Comparison of ENCODE assay signal across 14 cellular contexts in genomic region chr6:33785766-33786165, GRCh38. TPM values are rescaled to one million over a fixed set of nuclear protein-coding genes. Genes with fewer than 3 reads are reported as not detected.
DNase-seq lines count a peak whose midpoint lies in the region; ATAC-seq and TF ChIP-seq lines count a peak whose summit lies in the region.
"Had no signal": no experiment of that assay in that cellular context is flagged by ENCODE, and none has a peak within 500 bp of the region (broad histone marks: within the 10 kb centered on the region; RNA-seq: fewer than 3 reads in every experiment).

No MANE protein-coding gene starts in this region.

- peaks cover 39 to 69% (median 50%) of the 10 kb centered on the region in 6 donors for H3K4me1 ChIP-seq in spleen

- peak overlapping the region; percentile 59 for H3K4me3 Mint-ChIP-seq in activated T-cell treated with anti-CD3 and anti-CD28 coated beads, Interleukin-2, amount 50 U/mL, for 4 hours

- TF ChIP-seq POLR2A in spleen (IDR thresholded peaks at IDR 0.05): no peak

- no peaks in the 10 kb centered on the region for H3K27me3 Mint-ChIP-seq in activated T-cell treated with anti-CD3 and anti-CD28 coated beads, Interleukin-2, amount 50 U/mL, for 4 hours (ENCODE audit: low read depth)

- H3K36me3 Mint-ChIP-seq in activated T-cell treated with anti-CD3 and anti-CD28 coated beads, Interleukin-2, amount 50 U/mL, for 4 hours (ENCODE audit: insufficient read depth): peaks cover 37% of the 10 kb centered on the region

- peaks cover 3 to 64% (median 40%) of the 10 kb centered on the region in 6 donors for H3K36me3 ChIP-seq in spleen

- DNase-seq in activated T-cell treated with anti-CD3 and anti-CD28 coated beads, Interleukin-2, amount 50 U/mL, for 4 hours: no peak
- DNase-seq in activated T-cell treated with anti-CD3 and anti-CD28 coated beads, Interleukin-2, amount 50 U/mL, for 1 hour: no peak
- DNase-seq in RPMI7951 (ENCODE audit: low read depth) (peak; percentile 94), fibroblast of mammary gland (ENCODE audit: low read depth) (peak; percentile 91), spleen (no peak), cerebellar nuclear complex (lab: John Stamatoyannopoulos, UW) (no peak), iPS-NIHi11 (ENCODE audit: low spot score) (no peak)
- DNase-seq: BE2C; NCI-H2107; stimulated activated CD4-positive, alpha-beta T cell treated with anti-CD3 and anti-CD28 coated beads, Interleukin-4, amount 100 ng/mL, for 1 hour had no signal

- peaks cover 57% of the 10 kb centered on the region for H3K4me1 Mint-ChIP-seq in activated T-cell treated with anti-CD3 and anti-CD28 coated beads, Interleukin-2, amount 50 U/mL, for 4 hours (ENCODE audit: low read depth)

- peak overlapping the region in 5 of 8 donors; percentile 97 to 100 (median 99) for H3K27ac ChIP-seq in spleen

- H3K9me3 ChIP-seq in spleen: no peaks in the 10 kb centered on the region
- H3K9me3 ChIP-seq: BE2C, mucosa of descending colon had no signal

- H3K9me3 Mint-ChIP-seq in activated T-cell treated with anti-CD3 and anti-CD28 coated beads, Interleukin-2, amount 50 U/mL, for 4 hours: no peaks in the 10 kb centered on the region

- ATAC-seq in activated T-cell treated with anti-CD3 and anti-CD28 coated beads, Interleukin-2, amount 50 U/mL, for 4 hours: no peak
- no peak for ATAC-seq in GM21515 (IDR thresholded peaks at IDR 0.05; ENCODE audit: unreplicated experiment)
- ATAC-seq: mucosa of descending colon had no signal

- TF ChIP-seq CTCF in fibroblast of mammary gland (conservative IDR thresholded peaks at IDR 0.05; ENCODE audit: control insufficient read depth, insufficient read depth, low read depth, low read length) (no peak), spleen (IDR thresholded peaks at IDR 0.05 in 8 of 11, conservative IDR thresholded peaks at IDR 0.05 in 3 of 11) (no peak)

- H3K27me3 ChIP-seq in spleen (replicated peaks in 1 of 7): no peaks in the 10 kb centered on the region
- H3K27me3 ChIP-seq: BE2C had no signal

- H3K4me3 ChIP-seq in fibroblast of mammary gland (ENCODE audit: control insufficient read depth, low read depth, low read length) (no peak overlapping the region), spleen (peak overlapping the region in 1 of 8 donors; percentile 95)
- H3K4me3 ChIP-seq: mucosa of descending colon had no signal

- intact Hi-C loops in spleen (cut with DNase I; ENCODE audit: low total_unique reads): no loop called here

- WGBS in spleen, 5 donors: 59 to 68% (median 64%) methylated on average over 3 of the region's 3 CpGs

RNA-seq across cellular contexts. Expression of gene LEMD2, which starts 3.2 kb away (rescaled TPM):
- total RNA-seq in activated T-cell treated with anti-CD3 and anti-CD28 coated beads, Interleukin-2, amount 50 U/mL, for 4 hours: 10 to 100 TPM; 44.4 to 51.8 (median 49.5) TPM
- 34.1 and 46.9 TPM in 2 replicates for total RNA-seq in RPMI7951 (2014; rRNA removed; shearing (Covaris generic))
- 10 to 100 TPM; 59.3 to 97.6 (median 71.6) TPM for total RNA-seq in spleen
- polyA plus RNA-seq in spleen: 10 to 100 TPM; 38.6 to 60.8 (median 50.6) TPM

RNA-seq across cellular contexts. Expression of gene MLN, which starts 18.0 kb away (rescaled TPM):
- total RNA-seq in activated T-cell treated with anti-CD3 and anti-CD28 coated beads, Interleukin-2, amount 50 U/mL, for 4 hours: not detected
- total RNA-seq in RPMI7951 (2014; rRNA removed; shearing (Covaris generic)): not detected in 2 replicates
- not detected for total RNA-seq in spleen
- not detected for polyA plus RNA-seq in spleen
- total RNA-seq: epithelial cell of proximal tubule, H1, mucosa of descending colon had no signal
- polyA plus RNA-seq: H1 had no signal

RNA-seq across cellular contexts. Expression of gene IP6K3, which starts 39.1 kb away (rescaled TPM):
- total RNA-seq in activated T-cell treated with anti-CD3 and anti-CD28 coated beads, Interleukin-2, amount 50 U/mL, for 4 hours: not detected
- 0.36 and 1.1 TPM in 2 replicates for total RNA-seq in RPMI7951 (2014; rRNA removed; shearing (Covaris generic))
- total RNA-seq in spleen: 1 to 10 TPM in 6 of 7 donors, under 1 TPM in 1; 0.70 to 5.8 (median 2.7) TPM
- under 1 TPM; 0.30 to 0.64 (median 0.36) TPM for polyA plus RNA-seq in spleen

Comparison
In these comparisons a context has a peak if more than half of its experiments do, and no peak if none do; other contexts are left out.
1. DNase-seq: peak in RPMI7951 (single experiment) and fibroblast of mammary gland (single experiment); none in activated T-cell treated with anti-CD3 and anti-CD28 coated beads, Interleukin-2, amount 50 U/mL, for 4 hours (single experiment), activated T-cell treated with anti-CD3 and anti-CD28 coated beads, Interleukin-2, amount 50 U/mL, for 1 hour (single experiment), spleen (single experiment), cerebellar nuclear complex (0 of 2) and iPS-NIHi11 (single experiment).